ENCODE assay signal across 1 cellular context in genomic region chr2:38509322-38509946, GRCh38.
TF ChIP-seq lines count a peak whose summit lies in the region.

No MANE protein-coding gene starts in this region.

TF ChIP-seq in K562, 482 proteins besides CTCF, POLR2A, EP300 and RAD21 (continued from another document):
- TF ChIP-seq ZBTB34 (CRISPR knock-in tag; IDR thresholded peaks at IDR 0.05) (no peak), MAFG (tag; conservative IDR thresholded peaks at IDR 0.05) (peak; percentile 98), MEIS2 (IDR thresholded peaks at IDR 0.05; ENCODE audit: partially characterized antibody) (no peak), ZNF408 (CRISPR knock-in tag; IDR thresholded peaks at IDR 0.05; ENCODE audit: low read depth) (no peak), HMG20B (CRISPR knock-in tag; IDR thresholded peaks at IDR 0.05) (no peak), C11orf30 (IDR thresholded peaks at IDR 0.05; ENCODE audit: low read depth) (peak; percentile 94), SMARCA5 (IDR thresholded peaks at IDR 0.05) (peak; percentile 72; the same call in 1 of the 2 replicates), ZFP36 (IDR thresholded peaks at IDR 0.05; ENCODE audit: low read depth, low read length, partially characterized antibody) (peak; percentile 49), MCM5 (IDR thresholded peaks at IDR 0.05; ENCODE audit: low read depth) (no peak), SMARCC2 (IDR thresholded peaks at IDR 0.05; ENCODE audit: low read depth) (0 out of 2 replicates have a peak, but pooled peaks have one; percentile 24), ZNF232 (CRISPR knock-in tag; IDR thresholded peaks at IDR 0.05) (no peak), BCOR (IDR thresholded peaks at IDR 0.05) (peak; percentile 38; the same call in 1 of the 2 replicates), SMARCE1 (IDR thresholded peaks at IDR 0.05) (peak; percentile 62; the same call in 1 of the 2 replicates), CREB3 (tag; conservative IDR thresholded peaks at IDR 0.05; ENCODE audit: low read depth) (0 out of 2 replicates have a peak, but pooled peaks have one; percentile 10), CBFA2T3 (IDR thresholded peaks at IDR 0.05) (peak; percentile 55), BACH1 (tag; IDR thresholded peaks at IDR 0.05) (peak; percentile 87), GABPA (tag; conservative IDR thresholded peaks at IDR 0.05; ENCODE audit: low read depth) (0 out of 2 replicates have a peak, but pooled peaks have one; percentile 36), ZNF518B (CRISPR knock-in tag; IDR thresholded peaks at IDR 0.05) (no peak), JUND (IDR thresholded peaks at IDR 0.05; ENCODE audit: borderline replicate concordance, low read depth, low read length) (peak; percentile 67), JUND (tag; IDR thresholded peaks at IDR 0.05; ENCODE audit: borderline replicate concordance, low read depth, low read length) (peak; percentile 41; the same call in 2 of the 3 replicates), NFE2L1 (tag; IDR thresholded peaks at IDR 0.05; ENCODE audit: borderline replicate concordance, low read depth) (peak; percentile 94), ZNF592 (IDR thresholded peaks at IDR 0.05) (0 out of 2 replicates have a peak, but pooled peaks have one; percentile 48), KDM1A (IDR thresholded peaks at IDR 0.05) (peak; percentile 73 to 74; a peak in 3 of 4 replicates), ZNF584 (CRISPR knock-in tag; IDR thresholded peaks at IDR 0.05; ENCODE audit: low read depth) (0 out of 2 replicates have a peak, but pooled peaks have one; percentile 10)
- TF ChIP-seq, protein P1, sequence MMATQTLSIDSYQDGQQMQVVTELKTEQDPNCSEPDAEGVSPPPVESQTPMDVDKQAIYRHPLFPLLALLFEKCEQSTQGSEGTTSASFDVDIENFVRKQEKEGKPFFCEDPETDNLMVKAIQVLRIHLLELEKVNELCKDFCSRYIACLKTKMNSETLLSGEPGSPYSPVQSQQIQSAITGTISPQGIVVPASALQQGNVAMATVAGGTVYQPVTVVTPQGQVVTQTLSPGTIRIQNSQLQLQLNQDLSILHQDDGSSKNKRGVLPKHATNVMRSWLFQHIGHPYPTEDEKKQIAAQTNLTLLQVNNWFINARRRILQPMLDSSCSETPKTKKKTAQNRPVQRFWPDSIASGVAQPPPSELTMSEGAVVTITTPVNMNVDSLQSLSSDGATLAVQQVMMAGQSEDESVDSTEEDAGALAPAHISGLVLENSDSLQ (IDR thresholded peaks at IDR 0.05): peak; percentile 7; the same call in 1 of the 2 replicates
